Comparison of ENCODE assay signal across 8 cellular contexts in genomic region chr20:53866787-53867740, GRCh38.
DNase-seq lines count a peak whose midpoint lies in the region; ATAC-seq and TF ChIP-seq lines count a peak whose summit lies in the region.

No MANE protein-coding gene starts in this region.

- H3K36me3 ChIP-seq in testis (ENCODE audit: low read depth, missing control alignments) = no peaks in the 10 kb centered on the region

- TF ChIP-seq POLR2A in testis (IDR thresholded peaks at IDR 0.05) = no peak

- H3K27me3 ChIP-seq in testis = no peaks in the 10 kb centered on the region

- ATAC-seq in HG03139 (IDR thresholded peaks at IDR 0.05; ENCODE audit: unreplicated experiment) = peak; percentile 38
- ATAC-seq in activated CD4-positive, CD25-positive, alpha-beta regulatory T cell treated with anti-CD3 and anti-CD28 coated beads, Interleukin-2, amount 50 U/mL, for 24 hours = no peak

- 22 to 27% methylated on average over 11 of the region's 11 CpGs for WGBS in testis, 2 donors

- H3K27ac ChIP-seq in VCaP (peak overlapping the region; percentile 99), testis (peak overlapping the region; percentile 31 to 83)

- intact Hi-C loops in testis (cut with DNase I; ENCODE audit: low total_unique reads) = no loop called here

- no peak overlapping the region for H3K4me3 ChIP-seq in testis

- TF ChIP-seq CTCF in VCaP (conservative IDR thresholded peaks at IDR 0.05) (no peak), testis (IDR thresholded peaks at IDR 0.05) (no peak)

- no peaks in the 10 kb centered on the region for H3K9me3 ChIP-seq in testis

- peaks cover 15% of the 10 kb centered on the region for H3K4me1 ChIP-seq in testis

- DNase-seq in NCI-H2107 treated with DMSO at 0.1 percent for 48 hours (lab: John Stamatoyannopoulos, UW; ENCODE audit: unreplicated experiment) (peak; percentile 72), NCI-H2107 (lab: John Stamatoyannopoulos, UW) (no peak), iris pigment epithelial cell (ENCODE audit: low read depth) (peak; percentile 45), testis (no peak), NCI-H1048 (lab: John Stamatoyannopoulos, UW) (no peak)

Comparison
In these comparisons a context has a peak if more than half of its experiments do, and no peak if none do; other contexts are left out.
1. DNase-seq: peak in NCI-H2107 treated with DMSO at 0.1 percent for 48 hours (single experiment) and iris pigment epithelial cell (single experiment); none in NCI-H2107 (single experiment), testis (single experiment) and NCI-H1048 (single experiment).